ENCODE assay signal across 26 cellular contexts in genomic region chr20:15020845-15021244, GRCh38.
"Had no signal": no experiment of that assay in that cellular context is flagged by ENCODE, and none has a peak within 500 bp of the region (broad histone marks: within the 10 kb centered on the region; RNA-seq: fewer than 3 reads in every experiment).

No MANE protein-coding gene starts in this region.

- H3K4me3 ChIP-seq: colonic mucosa, esophagus squamous epithelium, gastrocnemius medialis, heart right ventricle, left lung, lower lobe of right lung, mucosa of descending colon had no signal

- H3K27ac ChIP-seq: colonic mucosa, epithelial cell of prostate, esophagus squamous epithelium, gastrocnemius medialis, heart right ventricle, left lung, lower lobe of right lung had no signal

- H3K9me3 ChIP-seq: colonic mucosa, esophagus squamous epithelium, gastrocnemius medialis, lower lobe of right lung, mucosa of descending colon had no signal

- DNase-seq: colonic mucosa; cortex of kidney; effector CD8-positive, alpha-beta T cell; effector memory CD8-positive, alpha-beta T cell; endodermal cell; erythroblast; esophagus squamous epithelium; foreskin fibroblast; foreskin melanocyte; gastrocnemius medialis; glutamatergic neuron; head of caudate nucleus; heart right ventricle; hippocampal formation; left cardiac atrium; left lung; left ventricle myocardium superior; lower lobe of right lung; mesenchymal stem cell; mucosa of descending colon; naive B cell had no signal

- ATAC-seq: effector memory CD8-positive, alpha-beta T cell; esophagus mucosa; gastrocnemius medialis; heart right ventricle; left cardiac atrium; left lung; left ventricle myocardium superior; lower lobe of right lung; mucosa of descending colon had no signal

- FAIRE-seq: endometrium, islet of Langerhans, keratinocyte had no signal

- H3K4me1 ChIP-seq: colonic mucosa, esophagus squamous epithelium, gastrocnemius medialis, heart right ventricle, left lung, lower lobe of right lung had no signal
